ENCODE assay signal across 27 cellular contexts in the genomic region with DNA sequence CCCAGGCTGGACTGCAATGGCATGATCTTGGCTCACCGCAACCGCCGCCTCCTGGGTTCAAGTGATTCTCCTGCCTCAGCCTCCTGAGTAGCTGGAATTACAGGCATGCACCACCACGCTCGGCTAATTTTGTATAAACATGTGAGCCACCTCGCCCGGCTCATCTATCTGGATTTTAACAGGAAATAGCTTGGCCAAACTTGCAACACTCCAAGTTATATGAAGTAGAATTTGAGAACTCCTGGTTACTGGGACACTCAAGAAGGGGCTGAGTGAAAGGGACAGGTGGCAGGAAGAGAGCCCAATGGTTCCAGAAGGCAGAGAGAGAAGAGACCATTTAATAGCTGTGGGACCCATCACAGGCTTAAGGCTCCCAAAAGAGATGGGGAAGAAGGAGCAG. TPM values are rescaled to one million over a fixed set of nuclear protein-coding genes. Genes with fewer than 3 reads are reported as not detected.
"Had no signal": no experiment of that assay in that cellular context is flagged by ENCODE, and none has a peak within 500 bp of the region (broad histone marks: within the 10 kb centered on the region; RNA-seq: fewer than 3 reads in every experiment).

No MANE protein-coding gene starts in this region.

- H3K4me3 ChIP-seq: coronary artery, gastroesophageal sphincter, hepatocyte, mucosa of descending colon, neural progenitor cell, pancreas, right lobe of liver, skin epidermis, suprapubic skin, tibial artery, upper lobe of right lung, vagina had no signal

- ATAC-seq: esophagus mucosa; gastroesophageal sphincter; left lobe of liver; mucosa of descending colon; natural killer cell; pancreas; right lobe of liver; stimulated activated naive CD8-positive, alpha-beta T cell treated with anti-CD3 and anti-CD28 coated beads, Interleukin-15, Interleukin-2, amounts not matched to agents 100 U/mL and 50 U/mL, for 24 hours; upper lobe of right lung had no signal

- H3K9me3 ChIP-seq: gastroesophageal sphincter, mucosa of descending colon, pancreas, right lobe of liver, suprapubic skin, tibial artery, upper lobe of right lung, vagina had no signal

- H3K27ac ChIP-seq: coronary artery, gastroesophageal sphincter, hepatocyte, neural progenitor cell, pancreas, right lobe of liver, skin epidermis, suprapubic skin, tibial artery, upper lobe of right lung, vagina had no signal

- H3K27me3 ChIP-seq: gastroesophageal sphincter, hepatocyte, pancreas, right lobe of liver, suprapubic skin, upper lobe of right lung, vagina had no signal

- H3K36me3 ChIP-seq: gastroesophageal sphincter, neural progenitor cell, pancreas, right lobe of liver, suprapubic skin, tibial artery, upper lobe of right lung, vagina had no signal

- DNase-seq: central memory CD4-positive, alpha-beta T cell; effector CD4-positive, alpha-beta T cell; endodermal cell; kidney; mammary epithelial cell; mucosa of descending colon; natural killer cell; occipital lobe; pancreas; retina; right lobe of liver; stimulated activated naive CD8-positive, alpha-beta T cell treated with anti-CD3 and anti-CD28 coated beads, Interleukin-15, Interleukin-2, amounts not matched to agents 100 U/mL and 50 U/mL, for 24 hours; tibial artery; upper lobe of right lung had no signal

- FAIRE-seq: kidney, pancreas had no signal

RNA-seq across cellular contexts. Expression of a gene that starts 33.7 kb away (rescaled TPM):
- total RNA-seq: chondrocyte, dermis microvascular lymphatic vessel endothelial cell, fibroblast of lung, gastroesophageal sphincter, lower leg skin, occipital lobe, right lobe of liver, suprapubic skin had no signal
- polyA plus RNA-seq: fibroblast of lung, mammary epithelial cell had no signal
